ENCODE assay signal across 8 cellular contexts in genomic region chr17:4833178-4833940, GRCh38. TPM values are rescaled to one million over a fixed set of nuclear protein-coding genes. Genes with fewer than 3 reads are reported as not detected.
DNase-seq lines count a peak whose midpoint lies in the region; ATAC-seq and TF ChIP-seq lines count a peak whose summit lies in the region.

Gene MINK1 (plus strand): TSS chr17:4833340. CDS start chr17:4833584, 244 bp downstream.

- peak within 1 kb of the TSS; percentile 88 for H3K4me3 Mint-ChIP-seq in dendritic cell treated with granulocyte-macrophage colony-stimulating factor and Interleukin-4, amounts not matched to agents 40 ng/mL and 50 ng/mL, for 4 days

- H3K27ac Mint-ChIP-seq in dendritic cell treated with granulocyte-macrophage colony-stimulating factor and Interleukin-4, amounts not matched to agents 40 ng/mL and 50 ng/mL, for 4 days: peak within 1 kb of the TSS; percentile 87

- H3K36me3 ChIP-seq in BJ (ENCODE audit: control insufficient read depth, insufficient read depth, low read length): no peaks in the 10 kb centered on the region
- no peaks in the 10 kb centered on the region for H3K36me3 ChIP-seq in liver (ENCODE audit: control insufficient read depth in 4 of 4, insufficient read depth in 3 of 4, low read depth in 1 of 4, low read length in 3 of 4)

- WGBS in liver: under 1% methylated on average over 91 of the region's 91 CpGs

- H3K4me1 ChIP-seq in liver (ENCODE audit: control insufficient read depth in 4 of 4, insufficient read depth in 4 of 4, low read length in 3 of 4): peaks cover 12 to 37% (median 27%) of the 10 kb centered on the region in 4 donors

- DNase-seq in BJ (ENCODE audit: low read depth) (peak; percentile 66), GM19238 (ENCODE audit: insufficient read length, low spot score) (peak; percentile 99), NCI-H526 (lab: John Stamatoyannopoulos, UW) (peak; percentile 75 to 93)
- DNase-seq in activated CD4-positive, alpha-beta T cell treated with anti-CD3 and anti-CD28 coated beads, Interleukin-2, amount 50 U/mL, for 4 hours: peak; percentile 76 to 81
- peak; percentile 86 for DNase-seq in stimulated activated CD4-positive, alpha-beta T cell treated with anti-CD3 and anti-CD28 coated beads, Interleukin-4, amount 100 ng/mL, for 1 hour

- no peaks in the 10 kb centered on the region for H3K9me3 ChIP-seq in liver (ENCODE audit: control insufficient read depth in 4 of 4, low read length in 3 of 4)

- H3K27me3 Mint-ChIP-seq in dendritic cell treated with granulocyte-macrophage colony-stimulating factor and Interleukin-4, amounts not matched to agents 40 ng/mL and 50 ng/mL, for 4 days: peaks cover 3% of the 10 kb centered on the region

- peaks cover 35% of the 10 kb centered on the region for H3K36me3 Mint-ChIP-seq in dendritic cell treated with granulocyte-macrophage colony-stimulating factor and Interleukin-4, amounts not matched to agents 40 ng/mL and 50 ng/mL, for 4 days (ENCODE audit: low read depth)

- peak within 1 kb of the TSS; percentile 94 for H3K4me3 ChIP-seq in BJ (ENCODE audit: low read depth, low read length)
- peak within 1 kb of the TSS; percentile 55 to 96 (median 77) for H3K4me3 ChIP-seq in liver (ENCODE audit: low read depth in 1 of 3, low read length in 3 of 3)

- intact Hi-C loops in dendritic cell treated with granulocyte-macrophage colony-stimulating factor and Interleukin-4, amounts not matched to agents 40 ng/mL and 50 ng/mL, for 4 days (cut with micrococcal nuclease): loop anchor here (5.0 kb wide), 1 partner anchor 44 kb away; no protein-coding TSS in a partner anchor

- peak within 1 kb of the TSS; percentile 86 to 90 for H3K27ac ChIP-seq in liver (ENCODE audit: low read depth in 1 of 2, low read length in 2 of 2)

- H3K9ac ChIP-seq in liver (ENCODE audit: low read depth in 1 of 2, low read length in 2 of 2): peak within 1 kb of the TSS; percentile 34 to 66

- CTCF ChIA-PET in BJ (lab: Yijun Ruan, JAX): interaction anchor here (0.7 to 1.3 kb wide), 2 partner anchors 43 to 75 kb away, joined by 3 to 4 read pairs; no protein-coding TSS in a partner anchor

- POLR2A ChIA-PET in BJ (lab: Charles Lee): no interaction called here

- TF ChIP-seq CTCF in BJ (IDR thresholded peaks at IDR 0.05; ENCODE audit: insufficient read depth, low read depth, low read length): no peak
- TF ChIP-seq CTCF in liver (IDR thresholded peaks at IDR 0.05; ENCODE audit: low read depth, low read length, missing input control): no peak

- ATAC-seq in HG03442 (IDR thresholded peaks at IDR 0.05; ENCODE audit: unreplicated experiment): peak; percentile 70

- TF ChIP-seq RAD21 in liver (IDR thresholded peaks at IDR 0.05): no peak

- H3K27me3 ChIP-seq in BJ (ENCODE audit: control insufficient read depth, insufficient read depth, low read length) (no peaks in the 10 kb centered on the region), liver (ENCODE audit: control insufficient read depth in 4 of 4, insufficient read depth in 4 of 4, low read length in 3 of 4) (no peaks in the 10 kb centered on the region)

- peaks cover 45% of the 10 kb centered on the region for H3K4me1 Mint-ChIP-seq in dendritic cell treated with granulocyte-macrophage colony-stimulating factor and Interleukin-4, amounts not matched to agents 40 ng/mL and 50 ng/mL, for 4 days (ENCODE audit: low read depth)

- H3K9me3 Mint-ChIP-seq in dendritic cell treated with granulocyte-macrophage colony-stimulating factor and Interleukin-4, amounts not matched to agents 40 ng/mL and 50 ng/mL, for 4 days: no peaks in the 10 kb centered on the region

TF ChIP-seq in liver, 16 proteins besides CTCF, POLR2A, EP300 and RAD21:
- TF ChIP-seq MAX (IDR thresholded peaks at IDR 0.05) (no peak), HNF4G (IDR thresholded peaks at IDR 0.05) (no peak), SP1 (IDR thresholded peaks at IDR 0.05) (no peak), RXRA (IDR thresholded peaks at IDR 0.05) (no peak), NR2F2 (IDR thresholded peaks at IDR 0.05) (no peak), FOXA2 (IDR thresholded peaks at IDR 0.05) (no peak), GABPA (IDR thresholded peaks at IDR 0.05 in 1 of 2, conservative IDR thresholded peaks at IDR 0.05 in 1 of 2) (no peak), JUND (IDR thresholded peaks at IDR 0.05) (no peak), FOXA1 (IDR thresholded peaks at IDR 0.05) (no peak), TAF1 (conservative IDR thresholded peaks at IDR 0.05) (no peak), HNF4A (conservative IDR thresholded peaks at IDR 0.05) (no peak), ZBTB33 (IDR thresholded peaks at IDR 0.05) (no peak), YY1 (IDR thresholded peaks at IDR 0.05) (no peak), REST (IDR thresholded peaks at IDR 0.05) (no peak), ATF3 (IDR thresholded peaks at IDR 0.05) (no peak), EGR1 (IDR thresholded peaks at IDR 0.05; ENCODE audit: low read depth in 2 of 2) (no peak)

RNA-seq across cellular contexts. Expression of gene MINK1, which starts in this region (rescaled TPM):
- 32.6 and 69.1 TPM in 2 replicates for polyA plus RNA-seq in BJ (2011; rRNA removed)
- 37.0 and 43.4 TPM in 2 replicates for polyA minus RNA-seq in BJ (2011; rRNA and poly(A)+ RNA removed)
- total RNA-seq in liver: 10 to 100 TPM; 25.6 to 30.6 TPM
- 10 to 100 TPM in 1 of 2 donors, 1 to 10 TPM in 1; 6.9 to 16.6 TPM for polyA plus RNA-seq in liver

Comparison
In these comparisons a context has a peak if more than half of its experiments do, and no peak if none do; other contexts are left out.
1. Peak in every context shown above with its lines: DNase-seq, ATAC-seq, H3K4me3 ChIP-seq and H3K27ac ChIP-seq.